In genomic region chr2:219400562-219400961, GRCh38 we compare ENCODE assay signal across 13 cellular contexts. TPM values are rescaled to one million over a fixed set of nuclear protein-coding genes. Genes with fewer than 3 reads are reported as not detected.
"Had no signal": no experiment of that assay in that cellular context is flagged by ENCODE, and none has a peak within 500 bp of the region (broad histone marks: within the 10 kb centered on the region; RNA-seq: fewer than 3 reads in every experiment).

No MANE protein-coding gene starts in this region.

- H3K36me3 ChIP-seq: thoracic aorta had no signal

- H3K9me3 ChIP-seq: thoracic aorta had no signal

- ATAC-seq: naive thymus-derived CD4-positive, alpha-beta T cell; stimulated activated naive CD8-positive, alpha-beta T cell treated with anti-CD3 and anti-CD28 coated beads, Interleukin-15, amount 100 ng/mL, for 72 hours had no signal

- H3K27ac Mint-ChIP-seq: activated CD4-positive, alpha-beta memory T cell treated with anti-CD3 and anti-CD28 coated beads, Interleukin-2, amount 10 ng/mL, durations not matched to agents 7 days and 5 days; stimulated activated naive CD8-positive, alpha-beta T cell treated with anti-CD3 and anti-CD28 coated beads, Interleukin-15, amount 100 ng/mL, for 72 hours had no signal

- H3K4me3 ChIP-seq: coronary artery, lung, thoracic aorta had no signal

- H3K36me3 Mint-ChIP-seq: naive thymus-derived CD4-positive, alpha-beta T cell had no signal

- H3K27ac ChIP-seq: coronary artery, thoracic aorta had no signal

- H3K9me3 Mint-ChIP-seq: activated CD4-positive, alpha-beta memory T cell treated with anti-CD3 and anti-CD28 coated beads, Interleukin-2, amount 10 ng/mL, durations not matched to agents 7 days and 5 days; naive thymus-derived CD4-positive, alpha-beta T cell; stimulated activated naive CD8-positive, alpha-beta T cell treated with anti-CD3 and anti-CD28 coated beads, Interleukin-15, amount 100 ng/mL, for 72 hours had no signal

- H3K4me3 Mint-ChIP-seq: activated CD4-positive, alpha-beta memory T cell treated with anti-CD3 and anti-CD28 coated beads, Interleukin-2, amount 10 ng/mL, durations not matched to agents 7 days and 5 days; naive thymus-derived CD4-positive, alpha-beta T cell; stimulated activated naive CD8-positive, alpha-beta T cell treated with anti-CD3 and anti-CD28 coated beads, Interleukin-15, amount 100 ng/mL, for 72 hours had no signal

- DNase-seq: activated CD4-positive, alpha-beta memory T cell treated with anti-CD3 and anti-CD28 coated beads, Interleukin-2, amount 10 ng/mL, durations not matched to agents 7 days and 5 days; effector CD8-positive, alpha-beta T cell; left colon; naive thymus-derived CD4-positive, alpha-beta T cell; nucleus accumbens; stimulated activated CD4-positive, alpha-beta T cell treated with anti-CD3 and anti-CD28 coated beads, Interleukin-4, amount 100 ng/mL, for 4 hours; stimulated activated naive CD8-positive, alpha-beta T cell treated with anti-CD3 and anti-CD28 coated beads, Interleukin-15, amount 100 ng/mL, for 72 hours had no signal

RNA-seq across cellular contexts. Expression of gene DES, which starts 17.6 kb away (rescaled TPM):
- total RNA-seq: activated CD4-positive, alpha-beta memory T cell treated with anti-CD3 and anti-CD28 coated beads, Interleukin-2, amount 10 ng/mL, durations not matched to agents 7 days and 5 days; epithelial cell of proximal tubule; glomerular endothelial cell; pulmonary artery endothelial cell had no signal
- polyA plus RNA-seq: naive thymus-derived CD4-positive, alpha-beta T cell had no signal
